ENCODE assay signal across 17 cellular contexts in the genomic region with DNA sequence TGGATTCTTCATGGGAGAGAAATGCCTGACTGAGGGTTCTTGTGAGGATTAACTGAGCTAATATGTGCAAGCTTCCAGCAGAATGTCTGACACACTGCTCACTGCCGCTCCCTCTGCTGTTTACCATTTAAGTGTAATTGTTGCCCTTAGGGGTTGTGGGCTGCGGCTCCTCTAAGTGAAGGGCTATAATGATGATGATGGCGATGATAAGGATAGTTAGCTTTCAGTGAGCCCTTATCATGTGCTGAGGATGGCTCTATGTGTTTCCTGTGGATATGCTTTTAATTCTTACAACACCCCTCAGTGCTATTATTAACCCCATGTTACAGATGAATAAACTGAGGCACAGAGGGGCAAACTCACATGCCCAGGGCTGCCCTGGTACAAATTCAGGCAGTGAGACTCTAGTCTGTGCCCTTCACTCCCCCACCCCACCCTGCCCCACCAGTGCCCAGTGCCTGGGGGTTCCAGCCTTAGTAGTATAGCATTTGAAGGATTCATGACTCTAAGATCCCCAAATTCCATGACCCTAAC. TPM values are rescaled to one million over a fixed set of nuclear protein-coding genes. Genes with fewer than 3 reads are reported as not detected.
DNase-seq lines count a peak whose midpoint lies in the region; ATAC-seq and TF ChIP-seq lines count a peak whose summit lies in the region.
"Had no signal": no experiment of that assay in that cellular context is flagged by ENCODE, and none has a peak within 500 bp of the region (broad histone marks: within the 10 kb centered on the region; RNA-seq: fewer than 3 reads in every experiment).

No MANE protein-coding gene starts in this region.

- H3K27ac ChIP-seq in foreskin keratinocyte, result no peak overlapping the region
- H3K27ac ChIP-seq: ascending aorta, hepatocyte had no signal

- intact Hi-C loops in natural killer cell (cut with micrococcal nuclease), result no loop called here

- ATAC-seq in natural killer cell treated with Interleukin-12 subunit alpha and Interleukin-12 subunit beta and Interleukin-15 and Interleukin-18, amount 100 ng/mL, for 72 hours, result no peak
- ATAC-seq in natural killer cell (no peak), foreskin keratinocyte (peak; percentile 53)
- ATAC-seq: CD8-positive, alpha-beta T cell; sciatic nerve had no signal

- H3K27ac Mint-ChIP-seq in natural killer cell treated with Interleukin-12 subunit alpha and Interleukin-12 subunit beta and Interleukin-15 and Interleukin-18, amount 100 ng/mL, for 72 hours, result no peak overlapping the region
- H3K27ac Mint-ChIP-seq in natural killer cell, result no peak overlapping the region
- H3K27ac Mint-ChIP-seq in activated T-cell treated with anti-CD3 and anti-CD28 coated beads, Interleukin-2, amount 50 U/mL, for 24 hours, result no peak overlapping the region
- no peak overlapping the region for H3K27ac Mint-ChIP-seq in immature natural killer cell
- H3K27ac Mint-ChIP-seq: CD8-positive, alpha-beta T cell; T-helper 1 cell treated with Interleukin-12 subunit alpha and Interleukin-12 subunit beta and Interleukin-4 antibody, amounts not matched to agents 30 μg/mL and 1 μg/mL, for 36 hours had no signal

- DNase-seq in natural killer cell treated with Interleukin-12 subunit alpha and Interleukin-12 subunit beta and Interleukin-15 and Interleukin-18, amount 100 ng/mL, for 72 hours (ENCODE audit: low spot score), result peak; percentile 25
- DNase-seq in natural killer cell (no peak), RPMI7951 (ENCODE audit: low read depth) (peak; percentile 94), foreskin keratinocyte (peak in 1 of 2 donors; percentile 66), immature natural killer cell (no peak), D341Med (ENCODE audit: low spot score) (no peak)
- DNase-seq in activated CD4-positive, alpha-beta T cell treated with anti-CD3 and anti-CD28 coated beads for 1 hour, result no peak
- DNase-seq in activated T-cell treated with anti-CD3 and anti-CD28 coated beads, Interleukin-2, amount 50 U/mL, for 24 hours, result no peak
- DNase-seq: activated CD8-positive, alpha-beta memory T cell treated with anti-CD3 and anti-CD28 coated beads, Interleukin-2, amount 50 U/mL, for 4 hours; CD8-positive, alpha-beta T cell; NCI-H2107; NCI-H774; stimulated activated CD4-positive, alpha-beta T cell treated with anti-CD3 and anti-CD28 coated beads, Interleukin-1b, Interleukin-23, amount 100 ng/mL, for 48 hours had no signal

- peaks cover 8% of the 10 kb centered on the region for H3K4me1 ChIP-seq in foreskin keratinocyte

- no peaks in the 10 kb centered on the region for H3K27me3 Mint-ChIP-seq in natural killer cell treated with Interleukin-12 subunit alpha and Interleukin-12 subunit beta and Interleukin-15 and Interleukin-18, amount 100 ng/mL, for 72 hours
- H3K27me3 Mint-ChIP-seq in natural killer cell (ENCODE audit: low read depth in 2 of 2) (no peaks in the 10 kb centered on the region), immature natural killer cell (ENCODE audit: low read depth in 3 of 3) (peaks cover 0 to 5% (median 4%) of the 10 kb centered on the region in 3 donors)
- no peaks in the 10 kb centered on the region for H3K27me3 Mint-ChIP-seq in activated T-cell treated with anti-CD3 and anti-CD28 coated beads, Interleukin-2, amount 50 U/mL, for 24 hours

- H3K36me3 Mint-ChIP-seq in natural killer cell treated with Interleukin-12 subunit alpha and Interleukin-12 subunit beta and Interleukin-15 and Interleukin-18, amount 100 ng/mL, for 72 hours, result no peaks in the 10 kb centered on the region
- H3K36me3 Mint-ChIP-seq in natural killer cell, result no peaks in the 10 kb centered on the region
- H3K36me3 Mint-ChIP-seq in activated T-cell treated with anti-CD3 and anti-CD28 coated beads, Interleukin-2, amount 50 U/mL, for 24 hours (ENCODE audit: low read depth), result no peaks in the 10 kb centered on the region
- no peaks in the 10 kb centered on the region for H3K36me3 Mint-ChIP-seq in immature natural killer cell
- H3K36me3 Mint-ChIP-seq: CD8-positive, alpha-beta T cell had no signal

- TF ChIP-seq CTCF in natural killer cell (IDR thresholded peaks at IDR 0.05) (no peak), foreskin keratinocyte (conservative IDR thresholded peaks at IDR 0.05) (peak; percentile 27)

- no peaks in the 10 kb centered on the region for H3K9me3 Mint-ChIP-seq in natural killer cell treated with Interleukin-12 subunit alpha and Interleukin-12 subunit beta and Interleukin-15 and Interleukin-18, amount 100 ng/mL, for 72 hours
- H3K9me3 Mint-ChIP-seq in natural killer cell (no peaks in the 10 kb centered on the region), immature natural killer cell (no peaks in the 10 kb centered on the region)
- H3K9me3 Mint-ChIP-seq in activated T-cell treated with anti-CD3 and anti-CD28 coated beads, Interleukin-2, amount 50 U/mL, for 24 hours, result no peaks in the 10 kb centered on the region
- H3K9me3 Mint-ChIP-seq: CD8-positive, alpha-beta T cell; T-helper 1 cell treated with Interleukin-12 subunit alpha and Interleukin-12 subunit beta and Interleukin-4 antibody, amounts not matched to agents 30 μg/mL and 1 μg/mL, for 36 hours had no signal

- no peak overlapping the region for H3K4me3 Mint-ChIP-seq in natural killer cell treated with Interleukin-12 subunit alpha and Interleukin-12 subunit beta and Interleukin-15 and Interleukin-18, amount 100 ng/mL, for 72 hours
- H3K4me3 Mint-ChIP-seq in natural killer cell, result no peak overlapping the region
- H3K4me3 Mint-ChIP-seq in activated T-cell treated with anti-CD3 and anti-CD28 coated beads, Interleukin-2, amount 50 U/mL, for 24 hours, result no peak overlapping the region
- H3K4me3 Mint-ChIP-seq in immature natural killer cell, result no peak overlapping the region
- H3K4me3 Mint-ChIP-seq: CD8-positive, alpha-beta T cell; T-helper 1 cell treated with Interleukin-12 subunit alpha and Interleukin-12 subunit beta and Interleukin-4 antibody, amounts not matched to agents 30 μg/mL and 1 μg/mL, for 36 hours had no signal

- H3K27me3 ChIP-seq in foreskin keratinocyte, result no peaks in the 10 kb centered on the region
- H3K27me3 ChIP-seq: ascending aorta, hepatocyte had no signal

- H3K4me1 Mint-ChIP-seq in natural killer cell treated with Interleukin-12 subunit alpha and Interleukin-12 subunit beta and Interleukin-15 and Interleukin-18, amount 100 ng/mL, for 72 hours (ENCODE audit: low read depth in 2 of 2), result peaks cover 6 to 7% of the 10 kb centered on the region in 2 donors
- peaks cover 0 to 6% of the 10 kb centered on the region in 2 donors for H3K4me1 Mint-ChIP-seq in natural killer cell
- H3K4me1 Mint-ChIP-seq in activated T-cell treated with anti-CD3 and anti-CD28 coated beads, Interleukin-2, amount 50 U/mL, for 24 hours (ENCODE audit: low read depth), result peaks cover 6% of the 10 kb centered on the region
- peaks cover 2 to 12% of the 10 kb centered on the region in 2 donors for H3K4me1 Mint-ChIP-seq in immature natural killer cell

RNA-seq across cellular contexts. Expression of gene TGM2, which starts 33.4 kb away (rescaled TPM):
- total RNA-seq in natural killer cell treated with Interleukin-12 subunit alpha and Interleukin-12 subunit beta and Interleukin-15 and Interleukin-18, amount 100 ng/mL, for 72 hours, result 1 to 10 TPM in 1 of 2 donors, under 1 TPM in 1; 0.81 to 2.4 TPM
- under 1 TPM in 2 of 3 donors, not detected in 1; 0.33 TPM for total RNA-seq in natural killer cell
- total RNA-seq in RPMI7951 (2014; rRNA removed; shearing (Covaris generic)), result 650 and 793 TPM in 2 replicates
- 17.4 and 41.2 TPM in 2 replicates for total RNA-seq in foreskin keratinocyte
- 13.7 and 29.5 TPM in 2 replicates for polyA plus RNA-seq in foreskin keratinocyte
- not detected for polyA plus RNA-seq in immature natural killer cell
- total RNA-seq: CD8-positive, alpha-beta T cell had no signal

Comparison
In these comparisons a context has a peak if more than half of its experiments do, and no peak if none do; other contexts are left out.
1. DNase-seq: peak in natural killer cell treated with Interleukin-12 subunit alpha and Interleukin-12 subunit beta and Interleukin-15 and Interleukin-18, amount 100 ng/mL, for 72 hours (single experiment) and RPMI7951 (single experiment); none in natural killer cell (single experiment), activated CD4-positive, alpha-beta T cell treated with anti-CD3 and anti-CD28 coated beads for 1 hour (single experiment), activated T-cell treated with anti-CD3 and anti-CD28 coated beads, Interleukin-2, amount 50 U/mL, for 24 hours (single experiment), immature natural killer cell (0 of 3) and D341Med (single experiment).
2. RNA of gene TGM2, which starts 33.4 kb away (total RNA-seq): 650 to 793 TPM in RPMI7951; 17.4 to 41.2 TPM in foreskin keratinocyte, 0.81 to 2.4 TPM in natural killer cell treated with Interleukin-12 subunit alpha and Interleukin-12 subunit beta and Interleukin-15 and Interleukin-18, amount 100 ng/mL, for 72 hours and 0.33 TPM in natural killer cell; every median in the first group is over 10 times any median in the second.